2 cellular contexts compared by ENCODE assay signal in the genomic region with DNA sequence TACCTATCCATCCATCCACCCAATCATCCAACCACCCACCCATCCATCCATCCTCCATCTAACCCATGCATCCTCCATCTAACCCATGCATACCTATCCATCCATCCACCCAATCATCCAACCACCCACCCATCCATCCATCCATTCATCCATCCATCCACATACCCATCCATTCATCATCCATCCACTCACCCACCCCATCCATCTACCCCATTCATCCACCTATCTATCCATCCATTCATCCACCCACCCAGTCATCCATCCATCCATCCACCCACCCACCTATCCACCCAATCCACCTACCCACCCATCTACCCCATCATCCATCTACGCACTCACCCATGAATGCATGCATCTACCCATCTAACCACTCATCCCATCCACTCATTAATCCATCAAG.
TF ChIP-seq lines count a peak whose summit lies in the region.

No MANE protein-coding gene starts in this region.

TF ChIP-seq in GM12891, 5 proteins besides CTCF, POLR2A, EP300 and RAD21:
- no peak for TF ChIP-seq POU2F2 (IDR thresholded peaks at IDR 0.05; ENCODE audit: low read depth, low read length)
- no peak for TF ChIP-seq SPI1 (IDR thresholded peaks at IDR 0.05; ENCODE audit: low read depth, low read length)
- no peak for TF ChIP-seq POLR2AphosphoS5 (IDR thresholded peaks at IDR 0.05; ENCODE audit: low read depth, low read length)
TF ChIP-seq in GM12891: peak in this region for 0.

TF ChIP-seq in K562, 482 proteins besides CTCF, POLR2A, EP300 and RAD21:
- peak; percentile 36; the same call in 1 of the 2 replicates for TF ChIP-seq SUPT5H (IDR thresholded peaks at IDR 0.05)
- TF ChIP-seq FOS (IDR thresholded peaks at IDR 0.05; ENCODE audit: extremely low read depth, insufficient read length): no peak
- TF ChIP-seq WHSC1 (IDR thresholded peaks at IDR 0.05; ENCODE audit: low read length): no peak
- TF ChIP-seq EHMT2 (IDR thresholded peaks at IDR 0.05): peak; percentile 55; the same call in 1 of the 2 replicates
- TF ChIP-seq, protein P1, sequence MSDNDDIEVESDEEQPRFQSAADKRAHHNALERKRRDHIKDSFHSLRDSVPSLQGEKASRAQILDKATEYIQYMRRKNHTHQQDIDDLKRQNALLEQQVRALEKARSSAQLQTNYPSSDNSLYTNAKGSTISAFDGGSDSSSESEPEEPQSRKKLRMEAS (CRISPR knock-in tag; IDR thresholded peaks at IDR 0.05): no peak
- TF ChIP-seq, protein P2, sequence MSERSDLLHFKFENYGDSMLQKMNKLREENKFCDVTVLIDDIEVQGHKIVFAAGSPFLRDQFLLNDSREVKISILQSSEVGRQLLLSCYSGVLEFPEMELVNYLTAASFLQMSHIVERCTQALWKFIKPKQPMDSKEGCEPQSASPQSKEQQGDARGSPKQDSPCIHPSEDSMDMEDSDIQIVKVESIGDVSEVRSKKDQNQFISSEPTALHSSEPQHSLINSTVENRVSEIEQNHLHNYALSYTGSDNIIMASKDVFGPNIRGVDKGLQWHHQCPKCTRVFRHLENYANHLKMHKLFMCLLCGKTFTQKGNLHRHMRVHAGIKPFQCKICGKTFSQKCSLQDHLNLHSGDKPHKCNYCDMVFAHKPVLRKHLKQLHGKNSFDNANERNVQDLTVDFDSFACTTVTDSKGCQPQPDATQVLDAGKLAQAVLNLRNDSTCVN (CRISPR knock-in tag; IDR thresholded peaks at IDR 0.05): peak; percentile 10; the same call in 1 of the 2 replicates
- TF ChIP-seq ELF4 (CRISPR knock-in tag; IDR thresholded peaks at IDR 0.05): 0 out of 2 replicates have a peak, but pooled peaks have one; percentile 43
- TF ChIP-seq, protein P3, sequence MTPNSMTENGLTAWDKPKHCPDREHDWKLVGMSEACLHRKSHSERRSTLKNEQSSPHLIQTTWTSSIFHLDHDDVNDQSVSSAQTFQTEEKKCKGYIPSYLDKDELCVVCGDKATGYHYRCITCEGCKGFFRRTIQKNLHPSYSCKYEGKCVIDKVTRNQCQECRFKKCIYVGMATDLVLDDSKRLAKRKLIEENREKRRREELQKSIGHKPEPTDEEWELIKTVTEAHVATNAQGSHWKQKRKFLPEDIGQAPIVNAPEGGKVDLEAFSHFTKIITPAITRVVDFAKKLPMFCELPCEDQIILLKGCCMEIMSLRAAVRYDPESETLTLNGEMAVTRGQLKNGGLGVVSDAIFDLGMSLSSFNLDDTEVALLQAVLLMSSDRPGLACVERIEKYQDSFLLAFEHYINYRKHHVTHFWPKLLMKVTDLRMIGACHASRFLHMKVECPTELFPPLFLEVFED (CRISPR knock-in tag; conservative IDR thresholded peaks at IDR 0.05): peak; percentile 63; the same call in 1 of the 2 replicates
- TF ChIP-seq POLR2B (IDR thresholded peaks at IDR 0.05; ENCODE audit: low read depth, partially characterized antibody): peak; percentile 43
- TF ChIP-seq CBFA2T3 (IDR thresholded peaks at IDR 0.05): no peak
- TF ChIP-seq CBX5 (IDR thresholded peaks at IDR 0.05; ENCODE audit: borderline replicate concordance, low read depth): no peak
